Comparison of ENCODE assay signal across 25 cellular contexts in the genomic region with DNA sequence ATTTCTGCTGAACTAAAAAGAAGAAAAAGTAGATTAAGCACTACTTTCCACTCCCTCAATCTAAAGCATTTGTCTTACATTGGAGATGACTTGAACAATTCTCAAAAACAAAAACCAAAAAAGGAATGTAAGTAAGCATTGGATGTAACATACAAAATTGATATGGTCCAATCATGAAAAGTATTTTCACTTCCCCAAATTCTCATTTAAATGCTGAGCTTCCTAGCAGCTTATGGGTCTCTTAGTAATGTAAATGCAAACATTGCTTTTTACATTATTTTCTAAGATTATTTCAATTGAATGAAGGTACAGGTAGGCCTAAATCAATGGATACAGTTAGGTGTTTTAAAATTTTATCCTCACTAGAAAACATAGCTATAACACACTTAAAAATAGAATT.
"Had no signal": no experiment of that assay in that cellular context is flagged by ENCODE, and none has a peak within 500 bp of the region (broad histone marks: within the 10 kb centered on the region; RNA-seq: fewer than 3 reads in every experiment).

No MANE protein-coding gene starts in this region.

- H3K36me3 Mint-ChIP-seq: activated naive CD8-positive, alpha-beta T cell had no signal

- ATAC-seq: activated CD4-positive, CD25-positive, alpha-beta regulatory T cell treated with anti-CD3 and anti-CD28 coated beads, Interleukin-2, amount 50 U/mL, for 24 hours; sciatic nerve; stimulated activated effector memory CD8-positive, alpha-beta T cell treated with anti-CD3 and anti-CD28 coated beads, Interleukin-12 subunit alpha, Interleukin-12 subunit beta, amount 100 ng/mL, for 72 hours had no signal

- H3K27ac Mint-ChIP-seq: activated CD4-positive, alpha-beta memory T cell treated with anti-CD3 and anti-CD28 coated beads for 36 hours; activated CD4-positive, alpha-beta T cell treated with anti-CD3 and anti-CD28 coated beads, Interleukin-2, amount 10 ng/mL, durations not matched to agents 24 days and 14 days; nephron; stimulated activated effector memory CD8-positive, alpha-beta T cell treated with anti-CD3 and anti-CD28 coated beads, Interleukin-12 subunit alpha, Interleukin-12 subunit beta, amount 100 ng/mL, for 72 hours had no signal

- H3K27me3 Mint-ChIP-seq: activated CD4-positive, alpha-beta memory T cell treated with anti-CD3 and anti-CD28 coated beads for 36 hours; activated CD4-positive, alpha-beta T cell treated with anti-CD3 and anti-CD28 coated beads, Interleukin-2, amount 10 ng/mL, durations not matched to agents 24 days and 14 days; activated naive CD8-positive, alpha-beta T cell; stimulated activated naive CD8-positive, alpha-beta T cell treated with anti-CD3 and anti-CD28 coated beads, Interleukin-15, Interleukin-2, amounts not matched to agents 100 ng/mL and 50 ng/mL, for 24 hours had no signal

- H3K4me3 Mint-ChIP-seq: activated CD4-positive, alpha-beta memory T cell treated with anti-CD3 and anti-CD28 coated beads for 36 hours; activated CD4-positive, alpha-beta T cell treated with anti-CD3 and anti-CD28 coated beads, Interleukin-2, amount 10 ng/mL, durations not matched to agents 24 days and 14 days; activated naive CD8-positive, alpha-beta T cell; nephron; stimulated activated effector memory CD8-positive, alpha-beta T cell treated with anti-CD3 and anti-CD28 coated beads, Interleukin-12 subunit alpha, Interleukin-12 subunit beta, amount 100 ng/mL, for 72 hours; stimulated activated naive CD8-positive, alpha-beta T cell treated with anti-CD3 and anti-CD28 coated beads, Interleukin-15, Interleukin-2, amounts not matched to agents 100 ng/mL and 50 ng/mL, for 24 hours had no signal

- H3K9me3 ChIP-seq: colonic mucosa, esophagus squamous epithelium, left ventricle myocardium inferior, mucosa of descending colon, thoracic aorta had no signal

- DNase-seq: activated CD4-positive, alpha-beta memory T cell treated with anti-CD3 and anti-CD28 coated beads for 36 hours; activated CD4-positive, alpha-beta T cell treated with anti-CD3 and anti-CD28 coated beads, Interleukin-2, amount 10 ng/mL, durations not matched to agents 24 days and 14 days; activated naive CD4-positive, alpha-beta T cell treated with Interleukin-2 at 50 U/mL for 16 hours; activated T-cell treated with anti-CD3 and anti-CD28 coated beads, Interleukin-2, amount 50 U/mL, for 48 hours; anterior cingulate cortex; colonic mucosa; effector CD8-positive, alpha-beta T cell; esophagus squamous epithelium; foreskin melanocyte; glutamatergic neuron; left ventricle myocardium inferior; stimulated activated CD4-positive, alpha-beta T cell treated with anti-CD3 and anti-CD28 coated beads, Interleukin-4, amount 100 ng/mL, for 24 hours; T-helper 9 cell; trophoblast cell had no signal

- H3K27me3 ChIP-seq: colonic mucosa, esophagus squamous epithelium had no signal

- H3K27ac ChIP-seq: colonic mucosa, epithelial cell of prostate, esophagus squamous epithelium, left ventricle myocardium inferior, skin epidermis, thoracic aorta had no signal

- H3K9me3 Mint-ChIP-seq: activated CD4-positive, alpha-beta memory T cell treated with anti-CD3 and anti-CD28 coated beads for 36 hours; activated CD4-positive, alpha-beta T cell treated with anti-CD3 and anti-CD28 coated beads, Interleukin-2, amount 10 ng/mL, durations not matched to agents 24 days and 14 days; nephron; stimulated activated effector memory CD8-positive, alpha-beta T cell treated with anti-CD3 and anti-CD28 coated beads, Interleukin-12 subunit alpha, Interleukin-12 subunit beta, amount 100 ng/mL, for 72 hours; stimulated activated naive CD8-positive, alpha-beta T cell treated with anti-CD3 and anti-CD28 coated beads, Interleukin-15, Interleukin-2, amounts not matched to agents 100 ng/mL and 50 ng/mL, for 24 hours had no signal

- H3K36me3 ChIP-seq: colonic mucosa, left ventricle myocardium inferior had no signal

- H3K4me1 ChIP-seq: colonic mucosa had no signal

- H3K4me3 ChIP-seq: colonic mucosa, esophagus squamous epithelium, left ventricle myocardium inferior, lung, mucosa of descending colon, skin epidermis, thoracic aorta had no signal
